In genomic region chr2:24493713-24494112, GRCh38 we compare ENCODE assay signal across 10 cellular contexts. TPM values are rescaled to one million over a fixed set of nuclear protein-coding genes. Genes with fewer than 3 reads are reported as not detected.
DNase-seq lines count a peak whose midpoint lies in the region; ATAC-seq and TF ChIP-seq lines count a peak whose summit lies in the region.
"Had no signal": no experiment of that assay in that cellular context is flagged by ENCODE, and none has a peak within 500 bp of the region (broad histone marks: within the 10 kb centered on the region; RNA-seq: fewer than 3 reads in every experiment).

No MANE protein-coding gene starts in this region.

- no peak overlapping the region for H3K27ac Mint-ChIP-seq in activated CD8-positive, alpha-beta memory T cell treated with anti-CD3 and anti-CD28 coated beads, Interleukin-2, amount 10 ng/mL, durations not matched to agents 7 days and 5 days
- H3K27ac Mint-ChIP-seq in activated B cell treated with CpG ODN at 0.5 μM for 24 hours (no peak overlapping the region), glutamatergic neuron (ENCODE audit: unreplicated experiment) (no peak overlapping the region)
- peak overlapping the region; percentile 90 for H3K27ac Mint-ChIP-seq in stimulated activated effector memory CD8-positive, alpha-beta T cell treated with anti-CD3 and anti-CD28 coated beads, Interleukin-12 subunit alpha, Interleukin-12 subunit beta, amount 100 ng/mL, for 72 hours

- peaks cover 2% of the 10 kb centered on the region for H3K36me3 Mint-ChIP-seq in activated CD8-positive, alpha-beta memory T cell treated with anti-CD3 and anti-CD28 coated beads, Interleukin-2, amount 10 ng/mL, durations not matched to agents 7 days and 5 days
- H3K36me3 Mint-ChIP-seq in activated B cell treated with CpG ODN at 0.5 μM for 24 hours (ENCODE audit: low read depth) = no peaks in the 10 kb centered on the region
- H3K36me3 Mint-ChIP-seq in glutamatergic neuron (ENCODE audit: unreplicated experiment) = no peaks in the 10 kb centered on the region
- H3K36me3 Mint-ChIP-seq in stimulated activated effector memory CD8-positive, alpha-beta T cell treated with anti-CD3 and anti-CD28 coated beads, Interleukin-12 subunit alpha, Interleukin-12 subunit beta, amount 100 ng/mL, for 72 hours = peaks cover 17% of the 10 kb centered on the region

- H3K4me3 Mint-ChIP-seq in activated CD8-positive, alpha-beta memory T cell treated with anti-CD3 and anti-CD28 coated beads, Interleukin-2, amount 10 ng/mL, durations not matched to agents 7 days and 5 days = peak overlapping the region; percentile 80
- peak overlapping the region; percentile 50 for H3K4me3 Mint-ChIP-seq in activated B cell treated with CpG ODN at 0.5 μM for 24 hours
- peak overlapping the region; percentile 98 for H3K4me3 Mint-ChIP-seq in glutamatergic neuron (ENCODE audit: unreplicated experiment)
- H3K4me3 Mint-ChIP-seq in stimulated activated effector memory CD8-positive, alpha-beta T cell treated with anti-CD3 and anti-CD28 coated beads, Interleukin-12 subunit alpha, Interleukin-12 subunit beta, amount 100 ng/mL, for 72 hours = peak overlapping the region; percentile 93

- intact Hi-C loops in activated B cell treated with CpG ODN at 0.5 μM for 24 hours (cut with micrococcal nuclease) = loop anchor here (5.0 kb wide), 5 partner anchors 131 to 479 kb away; partner anchors contain the start of genes DNAJC27 and ITSN2

- no peaks in the 10 kb centered on the region for H3K9me3 Mint-ChIP-seq in activated CD8-positive, alpha-beta memory T cell treated with anti-CD3 and anti-CD28 coated beads, Interleukin-2, amount 10 ng/mL, durations not matched to agents 7 days and 5 days (ENCODE audit: low read depth)
- H3K9me3 Mint-ChIP-seq in activated B cell treated with CpG ODN at 0.5 μM for 24 hours = no peaks in the 10 kb centered on the region
- peaks cover 9% of the 10 kb centered on the region for H3K9me3 Mint-ChIP-seq in glutamatergic neuron (ENCODE audit: unreplicated experiment)
- no peaks in the 10 kb centered on the region for H3K9me3 Mint-ChIP-seq in stimulated activated effector memory CD8-positive, alpha-beta T cell treated with anti-CD3 and anti-CD28 coated beads, Interleukin-12 subunit alpha, Interleukin-12 subunit beta, amount 100 ng/mL, for 72 hours

- no peaks in the 10 kb centered on the region for H3K27me3 Mint-ChIP-seq in activated CD8-positive, alpha-beta memory T cell treated with anti-CD3 and anti-CD28 coated beads, Interleukin-2, amount 10 ng/mL, durations not matched to agents 7 days and 5 days
- H3K27me3 Mint-ChIP-seq in activated B cell treated with CpG ODN at 0.5 μM for 24 hours (no peaks in the 10 kb centered on the region), glutamatergic neuron (ENCODE audit: unreplicated experiment) (peaks cover 22% of the 10 kb centered on the region)

- H3K4me1 Mint-ChIP-seq in activated CD8-positive, alpha-beta memory T cell treated with anti-CD3 and anti-CD28 coated beads, Interleukin-2, amount 10 ng/mL, durations not matched to agents 7 days and 5 days = peaks cover 38% of the 10 kb centered on the region
- peaks cover 42% of the 10 kb centered on the region for H3K4me1 Mint-ChIP-seq in activated B cell treated with CpG ODN at 0.5 μM for 24 hours
- peaks cover 41% of the 10 kb centered on the region for H3K4me1 Mint-ChIP-seq in glutamatergic neuron (ENCODE audit: low read depth, unreplicated experiment)
- peaks cover 52% of the 10 kb centered on the region for H3K4me1 Mint-ChIP-seq in stimulated activated effector memory CD8-positive, alpha-beta T cell treated with anti-CD3 and anti-CD28 coated beads, Interleukin-12 subunit alpha, Interleukin-12 subunit beta, amount 100 ng/mL, for 72 hours

- no peak for ATAC-seq in activated CD8-positive, alpha-beta memory T cell treated with anti-CD3 and anti-CD28 coated beads, Interleukin-2, amount 10 ng/mL, durations not matched to agents 7 days and 5 days
- no peak for ATAC-seq in activated B cell treated with CpG ODN at 0.5 μM for 24 hours (ENCODE audit: low read depth)
- no peak for ATAC-seq in stimulated activated effector memory CD8-positive, alpha-beta T cell treated with anti-CD3 and anti-CD28 coated beads, Interleukin-12 subunit alpha, Interleukin-12 subunit beta, amount 100 ng/mL, for 72 hours
- no peak for ATAC-seq in GM18861 (IDR thresholded peaks at IDR 0.05; ENCODE audit: unreplicated experiment)

- TF ChIP-seq CTCF in activated B cell treated with CpG ODN at 0.5 μM for 24 hours (IDR thresholded peaks at IDR 0.05) (no peak), glutamatergic neuron (IDR thresholded peaks at IDR 0.05; ENCODE audit: partially characterized antibody, unreplicated experiment) (no peak)

- POLR2A ChIA-PET in activated B cell treated with CpG ODN at 0.5 μM for 24 hours (lab: Charles Lee) = interaction anchor here (0.7 kb wide), 1 partner anchor 95 kb away, joined by 5 read pairs; no protein-coding TSS in a partner anchor

- DNase-seq in activated CD8-positive, alpha-beta memory T cell treated with anti-CD3 and anti-CD28 coated beads, Interleukin-2, amount 10 ng/mL, durations not matched to agents 7 days and 5 days = no peak
- DNase-seq in activated CD8-positive, alpha-beta memory T cell treated with anti-CD3 and anti-CD28 coated beads, Interleukin-2, amount 50 U/mL, for 4 hours = no peak
- DNase-seq in activated B cell treated with CpG ODN at 0.5 μM for 24 hours = no peak
- DNase-seq in glutamatergic neuron = no peak
- no peak for DNase-seq in stimulated activated effector memory CD8-positive, alpha-beta T cell treated with anti-CD3 and anti-CD28 coated beads, Interleukin-12 subunit alpha, Interleukin-12 subunit beta, amount 100 ng/mL, for 72 hours (ENCODE audit: low spot score in 2 of 2)
- DNase-seq in NCI-H1930 (lab: John Stamatoyannopoulos, UW) = no peak
- no peak for DNase-seq in NCI-H146 (lab: John Stamatoyannopoulos, UW)
- DNase-seq: NCI-H1436, SHP77 had no signal

- CTCF ChIA-PET in activated CD8-positive, alpha-beta memory T cell treated with anti-CD3 and anti-CD28 coated beads, Interleukin-2, amount 10 ng/mL, durations not matched to agents 7 days and 5 days (lab: Charles Lee) = no interaction called here
- CTCF ChIA-PET in activated B cell treated with CpG ODN at 0.5 μM for 24 hours (lab: Charles Lee) = no interaction called here

RNA-seq across cellular contexts. Expression of gene NCOA1, which starts 2.7 kb away (rescaled TPM):
- total RNA-seq in activated CD8-positive, alpha-beta memory T cell treated with anti-CD3 and anti-CD28 coated beads, Interleukin-2, amount 10 ng/mL, durations not matched to agents 7 days and 5 days = 10 to 100 TPM; 24.4 to 26.2 TPM
- total RNA-seq in activated B cell treated with CpG ODN at 0.5 μM for 24 hours = 44.9 and 49.5 TPM in 2 replicates
- 75.1 TPM for total RNA-seq in glutamatergic neuron (ENCODE audit: unreplicated experiment)
